In genomic region chr3:29827756-29828155, GRCh38 we compare ENCODE assay signal across 16 cellular contexts.
"Had no signal": no experiment of that assay in that cellular context is flagged by ENCODE, and none has a peak within 500 bp of the region (broad histone marks: within the 10 kb centered on the region; RNA-seq: fewer than 3 reads in every experiment).

No MANE protein-coding gene starts in this region.

- H3K27ac ChIP-seq: dorsolateral prefrontal cortex, gastrocnemius medialis, heart right ventricle, tibial artery had no signal

- H3K4me3 ChIP-seq: dorsolateral prefrontal cortex, gastrocnemius medialis, heart right ventricle, tibial artery had no signal

- H3K27me3 ChIP-seq: dorsolateral prefrontal cortex, gastrocnemius medialis, heart right ventricle, tibial artery had no signal

- H3K9me3 ChIP-seq: gastrocnemius medialis, tibial artery had no signal

- DNase-seq: activated CD4-positive, alpha-beta T cell treated with anti-CD3 and anti-CD28 coated beads, Interleukin-2, amount 10 ng/mL, durations not matched to agents 7 days and 5 days; activated CD8-positive, alpha-beta memory T cell treated with anti-CD3 and anti-CD28 coated beads for 24 hours; activated naive CD4-positive, alpha-beta T cell; activated naive CD8-positive, alpha-beta T cell treated with anti-CD3 and anti-CD28 coated beads, Interleukin-2, amount 10 ng/mL, durations not matched to agents 7 days and 5 days; anterior cingulate cortex; dorsolateral prefrontal cortex; endodermal cell; gastrocnemius medialis; heart right ventricle; islet precursor cell; left ventricle myocardium superior; naive thymus-derived CD8-positive, alpha-beta T cell; posterior cingulate gyrus; stimulated activated CD4-positive, alpha-beta T cell treated with anti-CD3 and anti-CD28 coated beads, Interleukin-2, amount 100 ng/mL, for 48 hours; tibial artery had no signal

- ATAC-seq: gastrocnemius medialis; heart right ventricle; left ventricle myocardium superior; naive thymus-derived CD8-positive, alpha-beta T cell; stimulated activated memory B cell treated with anti-CD40 and anti-IgM and Interleukin-4, amounts not matched to agents 10 μg/mL and 1 μg/mL and 100 μg/mL, for 72 hours had no signal

- H3K36me3 ChIP-seq: gastrocnemius medialis had no signal
